In genomic region chr7:47937711-47938573, GRCh38 we compare ENCODE assay signal across 10 cellular contexts. TPM values are rescaled to one million over a fixed set of nuclear protein-coding genes. Genes with fewer than 3 reads are reported as not detected.
A peak's percentile ranks its signal among the peaks of the same experiment; 100 is the strongest.
DNase-seq lines count a peak whose midpoint lies in the region; ATAC-seq and TF ChIP-seq lines count a peak whose summit lies in the region.
"Had no signal": no experiment of that assay in that cellular context is flagged by ENCODE, and none has a peak within 500 bp of the region (broad histone marks: within the 10 kb centered on the region; RNA-seq: fewer than 3 reads in every experiment).

No MANE protein-coding gene starts in this region.

- intact Hi-C loops in left lung (cut with DNase I) = no loop called here

- H3K9me3 ChIP-seq in left lung = no peaks in the 10 kb centered on the region

- no peaks in the 10 kb centered on the region for H3K36me3 ChIP-seq in left lung

- POLR2A ChIA-PET in WTC11 (lab: Charles Lee) = no interaction called here

- peaks cover 15 to 30% of the 10 kb centered on the region in 2 donors for H3K4me1 ChIP-seq in left lung

- H3K36me3 Mint-ChIP-seq in WTC11 = no peaks in the 10 kb centered on the region

- no peak overlapping the region for H3K27ac ChIP-seq in left lung

- H3K27ac Mint-ChIP-seq in WTC11 = no peak overlapping the region

- no peak overlapping the region for H3K4me3 Mint-ChIP-seq in WTC11

- H3K9me3 Mint-ChIP-seq in WTC11 = no peaks in the 10 kb centered on the region

- H3K27me3 ChIP-seq in left lung = no peaks in the 10 kb centered on the region

- TF ChIP-seq CTCF in WTC11 (IDR thresholded peaks at IDR 0.05) = no peak
- TF ChIP-seq CTCF in left lung (IDR thresholded peaks at IDR 0.05) = no peak

- no peak for DNase-seq in WTC11 (ENCODE audit: low spot score)
- no peak for DNase-seq in ecto neural progenitor cell (ENCODE audit: low spot score)
- DNase-seq in stimulated activated CD4-positive, alpha-beta T cell treated with anti-CD3 and anti-CD28 coated beads, Interleukin-15, amount 100 ng/mL, for 24 hours = no peak
- no peak for DNase-seq in putamen (ENCODE audit: low spot score)
- DNase-seq in left lung = no peak
- DNase-seq: GDM1, midbrain had no signal

- ATAC-seq in GM18499 (IDR thresholded peaks at IDR 0.05; ENCODE audit: insufficient read depth, unreplicated experiment) (peak; percentile 47), GM19452 (IDR thresholded peaks at IDR 0.05; ENCODE audit: unreplicated experiment) (peak; percentile 60), HG03060 (IDR thresholded peaks at IDR 0.05; ENCODE audit: low read depth, unreplicated experiment) (peak; percentile 39), WTC11 (peak; percentile 7; the same call in 1 of the 2 replicates), left lung (no peak)

- CTCF ChIA-PET in WTC11 (lab: Charles Lee) = interaction anchor here (0.6 to 3.0 kb wide), 12 partner anchors 10 to 1960 kb away, joined by 3 to 20 read pairs (median 5); partner anchors contain the start of gene PKD1L1

- H3K4me3 ChIP-seq in left lung = no peak overlapping the region

- no peaks in the 10 kb centered on the region for H3K27me3 Mint-ChIP-seq in WTC11 (ENCODE audit: low read depth)

- H3K4me1 Mint-ChIP-seq in WTC11 = peaks cover 46% of the 10 kb centered on the region

TF ChIP-seq in WTC11, 78 proteins besides CTCF, POLR2A, EP300 and RAD21:
- TF ChIP-seq MLX (CRISPR knock-in tag; IDR thresholded peaks at IDR 0.05) (no peak), CREM (CRISPR knock-in tag; IDR thresholded peaks at IDR 0.05) (no peak), ZBTB21 (CRISPR knock-in tag; IDR thresholded peaks at IDR 0.05; ENCODE audit: borderline replicate concordance) (no peak)

RNA-seq across cellular contexts. Expression of gene PKD1L1, which starts 10.3 kb away (rescaled TPM):
- total RNA-seq in WTC11 (2021) (0.07 to 0.16 TPM (median 0.09 TPM) in 3 replicates), left lung (under 1 TPM; 0.52 to 0.67 TPM)

RNA-seq across cellular contexts. Expression of gene HUS1, which starts 41.5 kb away (rescaled TPM):
- total RNA-seq in WTC11 (2021) = 31.1 to 33.4 TPM (median 32.7 TPM) in 3 replicates
- 10 to 100 TPM; 36.7 to 38.7 TPM for total RNA-seq in left lung
